ENCODE assay signal across 2 cellular contexts in genomic region chr9:126153382-126153781, GRCh38.
TF ChIP-seq lines count a peak whose summit lies in the region.

No MANE protein-coding gene starts in this region.

TF ChIP-seq in IMR-90, 13 proteins besides CTCF, POLR2A, EP300 and RAD21:
- no peak for TF ChIP-seq ELK1 (IDR thresholded peaks at IDR 0.05; ENCODE audit: borderline replicate concordance, low read depth, low read length)
- no peak for TF ChIP-seq MAZ (IDR thresholded peaks at IDR 0.05; ENCODE audit: borderline replicate concordance, low read depth, low read length)
- TF ChIP-seq SMC3 (IDR thresholded peaks at IDR 0.05; ENCODE audit: low read depth, low read length), result no peak
- TF ChIP-seq CEBPB (IDR thresholded peaks at IDR 0.05; ENCODE audit: low read depth, low read length), result no peak

TF ChIP-seq in H1, 55 proteins besides CTCF, POLR2A, EP300 and RAD21:
- TF ChIP-seq NRF1 (IDR thresholded peaks at IDR 0.05; ENCODE audit: low read depth, low read length) (no peak), CBX8 (IDR thresholded peaks at IDR 0.05; ENCODE audit: borderline replicate concordance, low read depth, low read length) (no peak), SAP30 (IDR thresholded peaks at IDR 0.05; ENCODE audit: insufficient read depth, insufficient replicate concordance, low read length) (no peak), CREB1 (IDR thresholded peaks at IDR 0.05) (no peak), ASH2L (IDR thresholded peaks at IDR 0.05; ENCODE audit: low read length) (no peak)
- TF ChIP-seq, protein P1, sequence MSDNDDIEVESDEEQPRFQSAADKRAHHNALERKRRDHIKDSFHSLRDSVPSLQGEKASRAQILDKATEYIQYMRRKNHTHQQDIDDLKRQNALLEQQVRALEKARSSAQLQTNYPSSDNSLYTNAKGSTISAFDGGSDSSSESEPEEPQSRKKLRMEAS (IDR thresholded peaks at IDR 0.05), result no peak
